ENCODE assay signal across 19 cellular contexts in genomic region chr10:80520661-80521488, GRCh38. TPM values are rescaled to one million over a fixed set of nuclear protein-coding genes. Genes with fewer than 3 reads are reported as not detected.
A peak's percentile ranks its signal among the peaks of the same experiment; 100 is the strongest.
DNase-seq lines count a peak whose midpoint lies in the region; ATAC-seq and TF ChIP-seq lines count a peak whose summit lies in the region.
"Had no signal": no experiment of that assay in that cellular context is flagged by ENCODE, and none has a peak within 500 bp of the region (broad histone marks: within the 10 kb centered on the region; RNA-seq: fewer than 3 reads in every experiment).

No MANE protein-coding gene starts in this region.

- no peak overlapping the region for H3K18ac ChIP-seq in IMR-90 (ENCODE audit: low read depth, low read length)

- H3K27me3 ChIP-seq in IMR-90 (ENCODE audit: control insufficient read depth, insufficient read depth, low read length) (no peaks in the 10 kb centered on the region), GM23248 (replicated peaks; ENCODE audit: insufficient read depth) (no peaks in the 10 kb centered on the region)
- H3K27me3 ChIP-seq: colonic mucosa, MG63, transverse colon had no signal

- no peak overlapping the region for H3K14ac ChIP-seq in IMR-90 (replicated peaks; ENCODE audit: low read depth, low read length)

- H3F3A ChIP-seq in GM23248 (ENCODE audit: insufficient read depth) = no peaks in the 10 kb centered on the region

- H3K27ac Mint-ChIP-seq in T-helper 1 cell treated with Interleukin-12 subunit alpha and Interleukin-12 subunit beta and Interleukin-4 antibody, amounts not matched to agents 30 μg/mL and 1 μg/mL, for 36 hours = peak overlapping the region; percentile 29
- H3K27ac Mint-ChIP-seq in central memory CD8-positive, alpha-beta T cell (ENCODE audit: low read depth) = peak overlapping the region; percentile 79
- peak overlapping the region; percentile 15 to 47 for H3K27ac Mint-ChIP-seq in natural killer cell treated with Interleukin-12 subunit alpha and Interleukin-12 subunit beta and Interleukin-15 and Interleukin-18, amount 100 ng/mL, for 72 hours

- no peak overlapping the region for H3K23ac ChIP-seq in IMR-90 (ENCODE audit: low read depth, low read length)

- H3K9me2 ChIP-seq in GM23248 (ENCODE audit: insufficient read depth) = no peaks in the 10 kb centered on the region

- H4K91ac ChIP-seq in IMR-90 (ENCODE audit: insufficient read depth, low read depth, low read length) = no peak overlapping the region

- H2BK20ac ChIP-seq in IMR-90 (ENCODE audit: low read depth, low read length) = no peak overlapping the region

- no peaks in the 10 kb centered on the region; the same call in 1 of the 2 replicates for H3K9me1 ChIP-seq in IMR-90 (ENCODE audit: insufficient read depth, low read length)

- WGBS in IMR-90 (ENCODE audit: extremely low coverage in 2 of 2, insufficient read length in 1 of 2), 2 experiments = 82% methylated on average over 7 of the region's 11 CpGs; no CpG with 5 or more reads in 1 of the 2 experiments
- 93 to 96% methylated on average over 11 of the region's 11 CpGs for WGBS in GM23248 (ENCODE audit: low coverage in 1 of 2, low lambda C conversion rate in 2 of 2, missing lambda C conversion rate in 2 of 2), 2 experiments

- no peaks in the 10 kb centered on the region for H3K4me1 ChIP-seq in IMR-90 (ENCODE audit: control insufficient read depth, insufficient read depth, low read length)
- no peaks in the 10 kb centered on the region for H3K4me1 ChIP-seq in GM23248 (ENCODE audit: insufficient read depth)
- H3K4me1 ChIP-seq: colonic mucosa had no signal

- no peaks in the 10 kb centered on the region for H4K20me1 ChIP-seq in IMR-90 (ENCODE audit: insufficient read depth, low read length)
- no peaks in the 10 kb centered on the region for H4K20me1 ChIP-seq in GM23248 (ENCODE audit: insufficient read depth)

- no peak overlapping the region for H2BK120ac ChIP-seq in IMR-90 (ENCODE audit: low read depth, low read length)

- intact Hi-C loops in IMR-90 (cut with micrococcal nuclease) = no loop called here

- POLR2A ChIA-PET in IMR-90 (lab: Charles Lee; ENCODE audit: unreplicated experiment) = no interaction called here

- H3K79me2 ChIP-seq in GM23248 (ENCODE audit: insufficient read depth) = no peaks in the 10 kb centered on the region

- H2AK9ac ChIP-seq in IMR-90 (replicated peaks; ENCODE audit: low read depth, low read length, poor library complexity) = no peak overlapping the region

- TF ChIP-seq POLR2A in IMR-90 (IDR thresholded peaks at IDR 0.05; ENCODE audit: low read depth, low read length) = no peak

- ATAC-seq in IMR-90 (ENCODE audit: low read depth) = no peak
- ATAC-seq in central memory CD8-positive, alpha-beta T cell (replicated peaks; ENCODE audit: extremely low read depth, poor library complexity, severe bottlenecking) = no peak
- ATAC-seq in natural killer cell treated with Interleukin-12 subunit alpha and Interleukin-12 subunit beta and Interleukin-15 and Interleukin-18, amount 100 ng/mL, for 72 hours = no peak
- no peak for ATAC-seq in HG03097 (IDR thresholded peaks at IDR 0.05; ENCODE audit: low FRiP score, unreplicated experiment)
- ATAC-seq in esophagus mucosa = no peak
- ATAC-seq: left cardiac atrium had no signal

- peaks cover 38% of the 10 kb centered on the region for H3K36me3 Mint-ChIP-seq in T-helper 1 cell treated with Interleukin-12 subunit alpha and Interleukin-12 subunit beta and Interleukin-4 antibody, amounts not matched to agents 30 μg/mL and 1 μg/mL, for 36 hours (ENCODE audit: low read depth)
- H3K36me3 Mint-ChIP-seq in central memory CD8-positive, alpha-beta T cell (ENCODE audit: insufficient read depth) = peaks cover 42% of the 10 kb centered on the region
- peaks cover 4% of the 10 kb centered on the region for H3K36me3 Mint-ChIP-seq in natural killer cell treated with Interleukin-12 subunit alpha and Interleukin-12 subunit beta and Interleukin-15 and Interleukin-18, amount 100 ng/mL, for 72 hours

- no peak overlapping the region for H4K8ac ChIP-seq in IMR-90 (ENCODE audit: low read depth in 2 of 2, low read length in 2 of 2)

- H3K36me3 ChIP-seq in IMR-90 (ENCODE audit: control insufficient read depth, insufficient read depth, low read length) = peaks cover 29% of the 10 kb centered on the region
- no peaks in the 10 kb centered on the region for H3K36me3 ChIP-seq in GM23248 (ENCODE audit: low read depth)
- H3K36me3 ChIP-seq: colonic mucosa, MG63 had no signal

- H3K4ac ChIP-seq in IMR-90 (ENCODE audit: low read depth, low read length) = no peak overlapping the region

- no peaks in the 10 kb centered on the region; a peak in 1 of 4 replicates for H3K79me1 ChIP-seq in IMR-90 (ENCODE audit: low read depth in 1 of 2, low read length in 2 of 2)

- CTCF ChIA-PET in IMR-90 (lab: Yijun Ruan, JAX) = no interaction called here

- H3K4me3 Mint-ChIP-seq in T-helper 1 cell treated with Interleukin-12 subunit alpha and Interleukin-12 subunit beta and Interleukin-4 antibody, amounts not matched to agents 30 μg/mL and 1 μg/mL, for 36 hours = no peak overlapping the region
- no peak overlapping the region for H3K4me3 Mint-ChIP-seq in central memory CD8-positive, alpha-beta T cell
- no peak overlapping the region for H3K4me3 Mint-ChIP-seq in natural killer cell treated with Interleukin-12 subunit alpha and Interleukin-12 subunit beta and Interleukin-15 and Interleukin-18, amount 100 ng/mL, for 72 hours

- H3K27ac ChIP-seq in IMR-90 (ENCODE audit: insufficient read depth, low read length) (no peak overlapping the region), GM23248 (no peak overlapping the region)
- H3K27ac ChIP-seq: 22Rv1, colonic mucosa, transverse colon had no signal

- TF ChIP-seq RAD21 in IMR-90 (IDR thresholded peaks at IDR 0.05; ENCODE audit: low read length) = no peak

- no peak for TF ChIP-seq CTCF in IMR-90 (conservative IDR thresholded peaks at IDR 0.05; ENCODE audit: low read depth, low read length)

- no peak overlapping the region for H2AK5ac ChIP-seq in IMR-90 (ENCODE audit: low read depth, low read length)

- dilution Hi-C loops in IMR-90 (cut with HindIII; ENCODE audit: low sequenced_read_pairs, unreplicated experiment) = no loop called here

- H2BK5ac ChIP-seq in IMR-90 (ENCODE audit: low read depth, low read length, poor library complexity, severe bottlenecking) = no peak overlapping the region

- H3K56ac ChIP-seq in IMR-90 (ENCODE audit: extremely low read depth, insufficient read depth, low read length) = no peak overlapping the region

- H4K5ac ChIP-seq in IMR-90 (ENCODE audit: low read depth, low read length) = no peak overlapping the region

- H3K9me3 Mint-ChIP-seq in T-helper 1 cell treated with Interleukin-12 subunit alpha and Interleukin-12 subunit beta and Interleukin-4 antibody, amounts not matched to agents 30 μg/mL and 1 μg/mL, for 36 hours = no peaks in the 10 kb centered on the region
- H3K9me3 Mint-ChIP-seq in central memory CD8-positive, alpha-beta T cell = no peaks in the 10 kb centered on the region
- no peaks in the 10 kb centered on the region for H3K9me3 Mint-ChIP-seq in natural killer cell treated with Interleukin-12 subunit alpha and Interleukin-12 subunit beta and Interleukin-15 and Interleukin-18, amount 100 ng/mL, for 72 hours

- no peak overlapping the region for H3K4me2 ChIP-seq in IMR-90 (ENCODE audit: low read depth, low read length)
- H3K4me2 ChIP-seq in GM23248 (ENCODE audit: unreplicated experiment) = no peak overlapping the region

- no TSS peak for BruUV-seq in IMR-90 (replicated peaks; lab: Mats Ljungman, UMichigan)

- peak overlapping the region; percentile 16 for H2AFZ ChIP-seq in IMR-90 (replicated peaks; ENCODE audit: low read length, poor library complexity)
- H2AFZ ChIP-seq in GM23248 = no peak overlapping the region

- no peak overlapping the region for H3K9ac ChIP-seq in IMR-90 (ENCODE audit: low read depth, low read length)
- H3K9ac ChIP-seq in GM23248 = no peak overlapping the region

- DNase-seq in T-helper 1 cell (no peak), IMR-90 (no peak), GM23248 (no peak)
- DNase-seq in central memory CD8-positive, alpha-beta T cell (ENCODE audit: low spot score in 2 of 2) = no peak
- DNase-seq in natural killer cell treated with Interleukin-12 subunit alpha and Interleukin-12 subunit beta and Interleukin-15 and Interleukin-18, amount 100 ng/mL, for 72 hours (ENCODE audit: low spot score) = no peak
- DNase-seq: colonic mucosa; erythroblast; GDM1; left cardiac atrium; MG63; NCI-H82; Right ventricle myocardium superior; stimulated activated CD4-positive, alpha-beta T cell treated with anti-CD3 and anti-CD28 coated beads, Interleukin-1b, Interleukin-23, amount 100 ng/mL, for 48 hours; transverse colon had no signal

- no peaks in the 10 kb centered on the region for H3K27me3 Mint-ChIP-seq in T-helper 1 cell treated with Interleukin-12 subunit alpha and Interleukin-12 subunit beta and Interleukin-4 antibody, amounts not matched to agents 30 μg/mL and 1 μg/mL, for 36 hours (ENCODE audit: low read depth)
- no peaks in the 10 kb centered on the region for H3K27me3 Mint-ChIP-seq in central memory CD8-positive, alpha-beta T cell
- no peaks in the 10 kb centered on the region for H3K27me3 Mint-ChIP-seq in natural killer cell treated with Interleukin-12 subunit alpha and Interleukin-12 subunit beta and Interleukin-15 and Interleukin-18, amount 100 ng/mL, for 72 hours

- no peak overlapping the region for H2BK15ac ChIP-seq in IMR-90 (ENCODE audit: low read depth, low read length)

- H3K9me3 ChIP-seq in IMR-90 (ENCODE audit: control insufficient read depth, insufficient read depth, low read length) (no peaks in the 10 kb centered on the region), GM23248 (ENCODE audit: low read depth) (no peaks in the 10 kb centered on the region)
- H3K9me3 ChIP-seq: colonic mucosa, MG63, transverse colon had no signal

- H3K4me1 Mint-ChIP-seq in T-helper 1 cell treated with Interleukin-12 subunit alpha and Interleukin-12 subunit beta and Interleukin-4 antibody, amounts not matched to agents 30 μg/mL and 1 μg/mL, for 36 hours (ENCODE audit: low read depth) = peaks cover 50% of the 10 kb centered on the region
- H3K4me1 Mint-ChIP-seq in central memory CD8-positive, alpha-beta T cell = peaks cover 40% of the 10 kb centered on the region
- peaks cover 24 to 47% of the 10 kb centered on the region in 2 donors for H3K4me1 Mint-ChIP-seq in natural killer cell treated with Interleukin-12 subunit alpha and Interleukin-12 subunit beta and Interleukin-15 and Interleukin-18, amount 100 ng/mL, for 72 hours (ENCODE audit: low read depth in 2 of 2)

- in situ Hi-C loops in IMR-90 (cut with MboI; ENCODE audit: low sequenced_read_pairs) (no loop called here), GM23248 (cut with MboI) (no loop called here)

- no peak overlapping the region for H3K4me3 ChIP-seq in IMR-90 (ENCODE audit: insufficient read depth, low read depth, low read length)
- H3K4me3 ChIP-seq in GM23248 = no peak overlapping the region
- H3K4me3 ChIP-seq: colonic mucosa, MG63, transverse colon had no signal

RNA-seq across cellular contexts. Expression of gene SH2D4B, which starts 16.8 kb away (rescaled TPM):
- total RNA-seq in IMR-90 (2012; rRNA removed) (not detected in 2 replicates), esophagus mucosa (0.04 TPM)
- polyA plus RNA-seq in IMR-90 (2012; rRNA removed) (not detected in 2 replicates), GM23248 (2016; fragmentation: Nextera tagmentation; extraction: Ambion mirVana) (not detected in 2 replicates)
- polyA plus RNA-seq in IMR-90 (2012; cell fraction: cytosol; rRNA removed) = not detected in 2 replicates
- polyA plus RNA-seq in IMR-90 (2012; cell fraction: nucleus; rRNA removed; ENCODE audit: low replicate concordance) = not detected in 2 replicates
- under 1 TPM; 0.25 to 0.40 TPM for total RNA-seq in natural killer cell treated with Interleukin-12 subunit alpha and Interleukin-12 subunit beta and Interleukin-15 and Interleukin-18, amount 100 ng/mL, for 72 hours
- total RNA-seq in GM23248 (2014; rRNA removed; shearing (Covaris generic)) = not detected in 2 replicates
- total RNA-seq: colonic mucosa, HT-29, Right ventricle myocardium superior had no signal

Comparison
In these comparisons a context has a peak if more than half of its experiments do, and no peak if none do; other contexts are left out.
1. H3K27ac Mint-ChIP-seq: peak in every context shown above with its lines; median percentile 79 in central memory CD8-positive, alpha-beta T cell; 31 in natural killer cell treated with Interleukin-12 subunit alpha and Interleukin-12 subunit beta and Interleukin-15 and Interleukin-18, amount 100 ng/mL, for 72 hours; 29 in T-helper 1 cell treated with Interleukin-12 subunit alpha and Interleukin-12 subunit beta and Interleukin-4 antibody, amounts not matched to agents 30 μg/mL and 1 μg/mL, for 36 hours.